1 cellular context compared by ENCODE assay signal in the genomic region with DNA sequence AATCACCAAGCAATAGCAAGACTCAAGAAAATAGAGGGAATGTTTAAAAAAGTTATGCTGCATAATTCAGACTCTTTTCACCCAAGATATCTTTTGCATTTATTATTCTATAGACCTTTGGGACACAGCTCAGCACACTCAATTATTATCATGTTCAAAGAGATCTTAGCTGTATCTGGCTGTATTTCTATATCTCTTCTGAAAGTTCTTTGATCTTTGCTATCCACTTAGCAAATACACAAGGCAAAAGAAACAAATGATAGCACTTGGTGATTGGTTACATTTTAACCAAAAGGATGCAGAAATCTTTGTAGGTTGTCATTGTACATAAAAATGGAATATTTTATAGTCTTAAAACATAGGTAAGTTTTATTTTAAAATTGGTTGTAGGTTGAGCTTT.
TF ChIP-seq lines count a peak whose summit lies in the region.

No MANE protein-coding gene starts in this region.

TF ChIP-seq in A549, 52 proteins besides CTCF, POLR2A, EP300 and RAD21 (continued from another document):
- TF ChIP-seq RNF2 (IDR thresholded peaks at IDR 0.05; ENCODE audit: borderline replicate concordance, low read depth), result no peak
- TF ChIP-seq CHD2 (IDR thresholded peaks at IDR 0.05; ENCODE audit: low read length, partially characterized antibody), result no peak
- no peak for TF ChIP-seq MAZ (IDR thresholded peaks at IDR 0.05; ENCODE audit: borderline replicate concordance, low read depth, low read length)
- TF ChIP-seq KDM5A (IDR thresholded peaks at IDR 0.05), result no peak
- TF ChIP-seq, protein P1, sequence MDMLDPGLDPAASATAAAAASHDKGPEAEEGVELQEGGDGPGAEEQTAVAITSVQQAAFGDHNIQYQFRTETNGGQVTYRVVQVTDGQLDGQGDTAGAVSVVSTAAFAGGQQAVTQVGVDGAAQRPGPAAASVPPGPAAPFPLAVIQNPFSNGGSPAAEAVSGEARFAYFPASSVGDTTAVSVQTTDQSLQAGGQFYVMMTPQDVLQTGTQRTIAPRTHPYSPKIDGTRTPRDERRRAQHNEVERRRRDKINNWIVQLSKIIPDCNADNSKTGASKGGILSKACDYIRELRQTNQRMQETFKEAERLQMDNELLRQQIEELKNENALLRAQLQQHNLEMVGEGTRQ (IDR thresholded peaks at IDR 0.05), result no peak
